Comparison of ENCODE assay signal across 8 cellular contexts in the genomic region with DNA sequence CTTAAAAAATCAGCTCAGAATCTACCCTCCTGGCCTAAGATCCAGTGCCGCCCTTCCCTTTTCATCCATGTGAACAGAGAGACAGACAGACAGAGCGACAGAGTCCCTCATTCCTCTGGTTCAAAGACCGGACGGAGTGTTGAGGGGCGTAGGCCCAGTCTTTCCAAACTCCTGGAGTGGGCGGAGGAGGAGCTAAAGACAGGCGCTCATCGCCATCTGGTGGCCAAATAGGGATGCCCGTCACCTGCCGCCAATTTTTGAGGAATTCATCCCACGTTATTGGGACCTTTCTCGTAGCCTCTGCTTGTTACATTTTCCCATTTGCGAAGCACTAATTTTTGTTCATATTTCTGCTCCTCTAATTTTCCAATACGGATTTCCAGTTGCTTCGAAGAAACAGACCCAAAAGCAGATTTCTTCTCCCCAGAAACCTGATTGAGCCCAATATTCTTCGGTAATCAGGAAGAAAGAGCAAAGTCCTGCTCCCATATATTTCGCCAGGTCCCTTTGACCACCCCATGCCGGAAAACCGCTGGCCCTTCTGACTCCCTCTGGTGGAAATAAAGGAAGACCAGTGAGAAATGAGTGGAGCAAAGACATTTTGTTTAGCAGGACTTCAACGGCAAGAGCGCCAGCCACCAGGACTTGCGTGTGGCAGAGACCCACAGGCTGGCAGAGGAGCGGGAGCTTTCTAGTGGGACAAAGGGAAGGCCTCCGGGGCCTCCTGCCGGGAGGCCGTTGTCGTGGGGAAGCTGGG.
DNase-seq lines count a peak whose midpoint lies in the region; ATAC-seq, FAIRE-seq and TF ChIP-seq lines count a peak whose summit lies in the region.

No MANE protein-coding gene starts in this region.

- H3K27ac ChIP-seq in HEK293 (ENCODE audit: extremely low read depth, low read depth, low read length) (no peak overlapping the region), body of pancreas (peak overlapping the region; percentile 6 to 78 (median 54))

- H3K27me3 ChIP-seq in body of pancreas: no peaks in the 10 kb centered on the region

- ATAC-seq in body of pancreas (peak; percentile 66), GM19397 (IDR thresholded peaks at IDR 0.05; ENCODE audit: unreplicated experiment) (no peak)

- peak; percentile 72 for TF ChIP-seq CTCF in HEK293 (tag by site-specific recombination; IDR thresholded peaks at IDR 0.05)
- peak; percentile 84 to 95 (median 93) for TF ChIP-seq CTCF in body of pancreas (IDR thresholded peaks at IDR 0.05)

- no peak overlapping the region for H3K4me3 ChIP-seq in HEK293 (ENCODE audit: low read depth, low read length)
- H3K4me3 ChIP-seq in body of pancreas: no peak overlapping the region
- no peak overlapping the region for H3K4me3 ChIP-seq in skeletal muscle cell (ENCODE audit: low read depth, low read length)

- POLR2A ChIA-PET in HEK293 (lab: Yijun Ruan, JAX): no interaction called here

- peaks cover 5% of the 10 kb centered on the region; the same call in 1 of the 2 replicates for H3K4me1 ChIP-seq in HEK293 (ENCODE audit: control insufficient read depth, insufficient read depth, low read length)
- H3K4me1 ChIP-seq in body of pancreas: peaks cover 21% of the 10 kb centered on the region

- 5 to 10% methylated on average over 27 of the region's 27 CpGs for WGBS in body of pancreas, 2 donors

- peak; percentile 20 for FAIRE-seq in TTC549 (lab: Jason Lieb, UNC)

- TF ChIP-seq POLR2A in body of pancreas (IDR thresholded peaks at IDR 0.05): no peak

- H3K36me3 ChIP-seq in HEK293 (ENCODE audit: control insufficient read depth in 2 of 2, insufficient read depth in 1 of 2, low read length in 2 of 2): no peaks in the 10 kb centered on the region
- H3K36me3 ChIP-seq in body of pancreas (replicated peaks in 1 of 2; ENCODE audit: insufficient read depth in 1 of 2, low read depth in 2 of 2): no peaks in the 10 kb centered on the region

- CTCF ChIA-PET in HEK293 (lab: Yijun Ruan, JAX): interaction anchor here (0.5 to 11.1 kb wide), 65 partner anchors 8 to 1003 kb away, joined by 3 to 223 read pairs (median 5); partner anchors contain the start of genes ALDH1A3, ASB7, CHSY1 and LINS1

- intact Hi-C loops in body of pancreas (cut with DNase I): loop anchor here (5.0 kb wide), 1 partner anchor 90 kb away; the partner anchor contains the start of gene LRRK1

- DNase-seq in DMS53 treated with DMSO at 0.1 percent for 48 hours (lab: John Stamatoyannopoulos, UW; ENCODE audit: unreplicated experiment) (peak; percentile 50), NCI-H187 treated with DMSO at 0.1 percent for 48 hours (lab: John Stamatoyannopoulos, UW) (peak; percentile 49), body of pancreas (peak; percentile 83 to 87 (median 84)), iPS DF 4.7 (ENCODE audit: extremely low read depth, low spot score) (peak; percentile 56), skeletal muscle cell (ENCODE audit: low read depth) (peak; percentile 33)

- no peaks in the 10 kb centered on the region for H3K9me3 ChIP-seq in HEK293 (ENCODE audit: control insufficient read depth, insufficient read depth, low read depth, low read length)
- H3K9me3 ChIP-seq in body of pancreas: no peaks in the 10 kb centered on the region

TF ChIP-seq in HEK293, 187 proteins besides CTCF, POLR2A, EP300 and RAD21 (continues in another document):
- TF ChIP-seq ZFHX2 (tag by site-specific recombination; conservative IDR thresholded peaks at IDR 0.05): peak; percentile 89
- TF ChIP-seq, protein P1, sequence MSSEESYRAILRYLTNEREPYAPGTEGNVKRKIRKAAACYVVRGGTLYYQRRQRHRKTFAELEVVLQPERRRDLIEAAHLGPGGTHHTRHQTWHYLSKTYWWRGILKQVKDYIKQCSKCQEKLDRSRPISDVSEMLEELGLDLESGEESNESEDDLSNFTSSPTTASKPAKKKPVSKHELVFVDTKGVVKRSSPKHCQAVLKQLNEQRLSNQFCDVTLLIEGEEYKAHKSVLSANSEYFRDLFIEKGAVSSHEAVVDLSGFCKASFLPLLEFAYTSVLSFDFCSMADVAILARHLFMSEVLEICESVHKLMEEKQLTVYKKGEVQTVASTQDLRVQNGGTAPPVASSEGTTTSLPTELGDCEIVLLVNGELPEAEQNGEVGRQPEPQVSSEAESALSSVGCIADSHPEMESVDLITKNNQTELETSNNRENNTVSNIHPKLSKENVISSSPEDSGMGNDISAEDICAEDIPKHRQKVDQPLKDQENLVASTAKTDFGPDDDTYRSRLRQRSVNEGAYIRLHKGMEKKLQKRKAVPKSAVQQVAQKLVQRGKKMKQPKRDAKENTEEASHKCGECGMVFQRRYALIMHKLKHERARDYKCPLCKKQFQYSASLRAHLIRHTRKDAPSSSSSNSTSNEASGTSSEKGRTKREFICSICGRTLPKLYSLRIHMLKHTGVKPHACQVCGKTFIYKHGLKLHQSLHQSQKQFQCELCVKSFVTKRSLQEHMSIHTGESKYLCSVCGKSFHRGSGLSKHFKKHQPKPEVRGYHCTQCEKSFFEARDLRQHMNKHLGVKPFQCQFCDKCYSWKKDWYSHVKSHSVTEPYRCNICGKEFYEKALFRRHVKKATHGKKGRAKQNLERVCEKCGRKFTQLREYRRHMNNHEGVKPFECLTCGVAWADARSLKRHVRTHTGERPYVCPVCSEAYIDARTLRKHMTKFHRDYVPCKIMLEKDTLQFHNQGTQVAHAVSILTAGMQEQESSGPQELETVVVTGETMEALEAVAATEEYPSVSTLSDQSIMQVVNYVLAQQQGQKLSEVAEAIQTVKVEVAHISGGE (tag by site-specific recombination; conservative IDR thresholded peaks at IDR 0.05; ENCODE audit: low read depth): no peak
- TF ChIP-seq SP2 (tag by site-specific recombination; IDR thresholded peaks at IDR 0.05): no peak
- no peak for TF ChIP-seq ZNF664 (tag by site-specific recombination; IDR thresholded peaks at IDR 0.05)
- TF ChIP-seq MZF1 (tag by site-specific recombination; IDR thresholded peaks at IDR 0.05; ENCODE audit: borderline replicate concordance): no peak
- TF ChIP-seq PRDM2 (tag by site-specific recombination; IDR thresholded peaks at IDR 0.05; ENCODE audit: borderline replicate concordance): no peak
- no peak for TF ChIP-seq ZNF121 (tag by site-specific recombination; IDR thresholded peaks at IDR 0.05)
- no peak for TF ChIP-seq GLI2 (tag by site-specific recombination; IDR thresholded peaks at IDR 0.05; ENCODE audit: borderline replicate concordance, low read depth)
- no peak for TF ChIP-seq ZNF558 (tag by site-specific recombination; IDR thresholded peaks at IDR 0.05)
- peak; percentile 56; the same call in 1 of the 2 replicates for TF ChIP-seq IKZF3 (tag by site-specific recombination; IDR thresholded peaks at IDR 0.05)
- no peak for TF ChIP-seq ZNF248 (tag by site-specific recombination; IDR thresholded peaks at IDR 0.05)
- TF ChIP-seq ZNF184 (tag by site-specific recombination; IDR thresholded peaks at IDR 0.05): no peak
- no peak for TF ChIP-seq ZNF521 (tag by site-specific recombination; IDR thresholded peaks at IDR 0.05)
- TF ChIP-seq ZNF549 (tag by site-specific recombination; IDR thresholded peaks at IDR 0.05): no peak
- TF ChIP-seq ZFP69B (tag by site-specific recombination; IDR thresholded peaks at IDR 0.05): no peak
- TF ChIP-seq ZNF335 (tag by site-specific recombination; conservative IDR thresholded peaks at IDR 0.05): peak; percentile 64; the same call in 1 of the 2 replicates
- TF ChIP-seq ZNF416 (tag by site-specific recombination; IDR thresholded peaks at IDR 0.05): no peak
- no peak for TF ChIP-seq ZSCAN23 (tag by site-specific recombination; IDR thresholded peaks at IDR 0.05)

Comparison
In these comparisons a context has a peak if more than half of its experiments do, and no peak if none do; other contexts are left out.
1. DNase-seq: peak in every context shown above with its lines; median percentile 84 in body of pancreas; 56 in iPS DF 4.7; 50 in DMS53 treated with DMSO at 0.1 percent for 48 hours; 49 in NCI-H187 treated with DMSO at 0.1 percent for 48 hours; 33 in skeletal muscle cell.